In genomic region chr13:98252931-98253470, GRCh38 we compare ENCODE assay signal across 14 cellular contexts.
DNase-seq lines count a peak whose midpoint lies in the region; FAIRE-seq and TF ChIP-seq lines count a peak whose summit lies in the region.
"Had no signal": no experiment of that assay in that cellular context is flagged by ENCODE, and none has a peak within 500 bp of the region (broad histone marks: within the 10 kb centered on the region; RNA-seq: fewer than 3 reads in every experiment).

No MANE protein-coding gene starts in this region.

- H3K27ac Mint-ChIP-seq in astrocyte (ENCODE audit: unreplicated experiment), result peak overlapping the region; percentile 82
- H3K27ac Mint-ChIP-seq: IgD-negative memory B cell had no signal

- 4 to 5% methylated on average over 7 of the region's 7 CpGs for WGBS in GM23248 (ENCODE audit: low coverage in 1 of 2, low lambda C conversion rate in 2 of 2, missing lambda C conversion rate in 2 of 2), 2 experiments
- WGBS in suprapubic skin, result 39% methylated on average over 7 of the region's 7 CpGs

- no peaks in the 10 kb centered on the region for H3K36me3 Mint-ChIP-seq in astrocyte (ENCODE audit: low read depth, unreplicated experiment)
- H3K36me3 Mint-ChIP-seq: IgD-negative memory B cell had no signal

- H3K4me3 ChIP-seq in GM23248 (peak overlapping the region; percentile 36), astrocyte (ENCODE audit: insufficient read depth, low read depth, low read length) (peak overlapping the region; percentile 2), suprapubic skin (no peak overlapping the region)
- H3K4me3 ChIP-seq: breast epithelium, right atrium auricular region had no signal

- TF ChIP-seq EP300 in suprapubic skin (IDR thresholded peaks at IDR 0.05), result no peak

- H3K4me2 ChIP-seq in GM23248 (ENCODE audit: unreplicated experiment), result peak overlapping the region; percentile 77
- peak overlapping the region; percentile 77 for H3K4me2 ChIP-seq in astrocyte (ENCODE audit: low read length)

- no peak overlapping the region for H3K4me3 Mint-ChIP-seq in astrocyte (ENCODE audit: unreplicated experiment)
- H3K4me3 Mint-ChIP-seq: IgD-negative memory B cell had no signal

- H3K27me3 ChIP-seq in GM23248 (replicated peaks; ENCODE audit: insufficient read depth) (no peaks in the 10 kb centered on the region), astrocyte (ENCODE audit: insufficient read depth, low read length) (no peaks in the 10 kb centered on the region), suprapubic skin (no peaks in the 10 kb centered on the region)
- H3K27me3 ChIP-seq: breast epithelium, right atrium auricular region had no signal

- no peak for TF ChIP-seq CTCF in astrocyte (IDR thresholded peaks at IDR 0.05; ENCODE audit: insufficient read depth, low read depth, low read length)
- no peak for TF ChIP-seq CTCF in suprapubic skin (IDR thresholded peaks at IDR 0.05)

- DNase-seq in GM23248 (peak; percentile 83), astrocyte (ENCODE audit: low read depth) (peak; percentile 85), iris pigment epithelial cell (ENCODE audit: low read depth) (peak; percentile 88), suprapubic skin (ENCODE audit: low spot score in 2 of 2) (no peak), cerebellar nuclear complex (lab: John Stamatoyannopoulos, UW) (no peak), Kasumi-1 (lab: John Stamatoyannopoulos, UW) (no peak)
- no peak for DNase-seq in stimulated activated CD4-positive, alpha-beta T cell treated with anti-CD3 and anti-CD28 coated beads, Interleukin-2, amount 100 ng/mL, for 24 hours
- DNase-seq in activated CD8-positive, alpha-beta memory T cell treated with anti-CD3 and anti-CD28 coated beads for 24 hours, result no peak
- DNase-seq: activated CD8-positive, alpha-beta memory T cell treated with anti-CD3 and anti-CD28 coated beads, Interleukin-2, amount 50 U/mL, for 4 hours; NCI-H345; T-helper 1 cell had no signal

- no peaks in the 10 kb centered on the region for H3K27me3 Mint-ChIP-seq in astrocyte (ENCODE audit: low read depth, unreplicated experiment)

- H3K9me2 ChIP-seq in GM23248 (ENCODE audit: insufficient read depth), result no peaks in the 10 kb centered on the region

- peaks cover 41% of the 10 kb centered on the region for H3F3A ChIP-seq in GM23248 (ENCODE audit: insufficient read depth)

- no peaks in the 10 kb centered on the region for H3K9me3 Mint-ChIP-seq in astrocyte (ENCODE audit: unreplicated experiment)
- H3K9me3 Mint-ChIP-seq: IgD-negative memory B cell had no signal

- H3K9ac ChIP-seq in GM23248 (peak overlapping the region; percentile 75), astrocyte (ENCODE audit: low read length) (peak overlapping the region; percentile 22)

- peaks cover 57% of the 10 kb centered on the region for H3K79me2 ChIP-seq in GM23248 (ENCODE audit: insufficient read depth)
- H3K79me2 ChIP-seq in astrocyte (ENCODE audit: insufficient read depth, low read length), result peaks cover 35% of the 10 kb centered on the region

- no peak for TF ChIP-seq POLR2A in suprapubic skin (IDR thresholded peaks at IDR 0.05)

- H3K9me3 ChIP-seq in GM23248 (ENCODE audit: low read depth) (no peaks in the 10 kb centered on the region), astrocyte (ENCODE audit: insufficient read depth, low read depth, low read length) (no peaks in the 10 kb centered on the region), suprapubic skin (no peaks in the 10 kb centered on the region)
- H3K9me3 ChIP-seq: breast epithelium, right atrium auricular region had no signal

- peaks cover 41% of the 10 kb centered on the region for H3K4me1 Mint-ChIP-seq in astrocyte (ENCODE audit: low read depth, unreplicated experiment)
- H3K4me1 Mint-ChIP-seq: IgD-negative memory B cell had no signal

- H3K27ac ChIP-seq in GM23248, result peak overlapping the region; percentile 91
- H3K27ac ChIP-seq in astrocyte (ENCODE audit: low read depth, low read length), result peak overlapping the region; percentile 74
- H3K27ac ChIP-seq in suprapubic skin, result peak overlapping the region; percentile 74
- H3K27ac ChIP-seq: breast epithelium, right atrium auricular region had no signal

- no peaks in the 10 kb centered on the region for H4K20me1 ChIP-seq in GM23248 (ENCODE audit: insufficient read depth)
- no peaks in the 10 kb centered on the region for H4K20me1 ChIP-seq in astrocyte (ENCODE audit: insufficient read depth, low read length)

- H2AFZ ChIP-seq in GM23248 (peak overlapping the region; percentile 0; the same call in 1 of the 2 replicates), astrocyte (ENCODE audit: low read depth, low read length) (no peak overlapping the region)

- in situ Hi-C loops in GM23248 (cut with MboI), result no loop called here

- peaks cover 40% of the 10 kb centered on the region for H3K4me1 ChIP-seq in GM23248 (ENCODE audit: insufficient read depth)
- H3K4me1 ChIP-seq in astrocyte (ENCODE audit: insufficient read depth, low read length), result peaks cover 32% of the 10 kb centered on the region
- H3K4me1 ChIP-seq in suprapubic skin, result peaks cover 16% of the 10 kb centered on the region
- H3K4me1 ChIP-seq: breast epithelium had no signal

- no peaks in the 10 kb centered on the region for H3K36me3 ChIP-seq in GM23248 (ENCODE audit: low read depth)
- H3K36me3 ChIP-seq in astrocyte (ENCODE audit: insufficient read depth, low read length), result no peaks in the 10 kb centered on the region
- no peaks in the 10 kb centered on the region for H3K36me3 ChIP-seq in suprapubic skin
- H3K36me3 ChIP-seq: breast epithelium, right atrium auricular region had no signal

- FAIRE-seq in astrocyte (lab: Jason Lieb, UNC), result peak; percentile 99

Comparison
In these comparisons a context has a peak if more than half of its experiments do, and no peak if none do; other contexts are left out.
1. DNase-seq: peak in GM23248 (single experiment), astrocyte (single experiment) and iris pigment epithelial cell (single experiment); none in suprapubic skin (0 of 2), stimulated activated CD4-positive, alpha-beta T cell treated with anti-CD3 and anti-CD28 coated beads, Interleukin-2, amount 100 ng/mL, for 24 hours (0 of 2), cerebellar nuclear complex (0 of 2), Kasumi-1 (0 of 2) and activated CD8-positive, alpha-beta memory T cell treated with anti-CD3 and anti-CD28 coated beads for 24 hours (single experiment).
2. Peak in every context shown above with its lines, with median percentiles within 50 percentile points of each other: H3K27ac ChIP-seq.